ENCODE assay signal across 8 cellular contexts in the genomic region with DNA sequence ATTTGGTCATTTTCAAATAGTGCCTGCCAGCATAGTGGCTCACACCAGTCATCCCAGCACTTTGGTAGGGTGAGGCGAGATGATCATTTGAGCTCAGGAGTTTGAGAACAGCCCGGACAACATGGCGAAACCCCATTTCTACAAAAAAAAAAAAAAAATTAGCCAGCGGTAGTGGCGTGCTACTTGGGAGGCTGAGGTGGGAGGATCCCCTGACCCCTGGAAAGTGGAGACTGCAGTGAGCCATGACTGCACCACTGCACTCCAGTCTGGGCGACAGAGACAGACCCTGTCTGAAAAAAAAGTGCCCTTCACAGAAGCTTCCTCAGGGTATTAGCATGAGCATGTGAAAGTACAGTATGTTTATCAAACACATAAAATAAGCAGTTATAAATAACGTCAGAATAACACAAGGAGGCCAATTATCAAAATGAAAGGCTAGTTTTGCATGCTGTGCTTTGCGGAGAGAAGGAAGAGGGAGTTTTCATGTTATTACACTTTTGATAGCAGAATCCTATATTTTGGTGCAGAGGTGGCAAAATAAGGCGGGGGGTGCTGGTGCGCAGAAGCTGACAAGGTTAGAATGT. TPM values are rescaled to one million over a fixed set of nuclear protein-coding genes. Genes with fewer than 3 reads are reported as not detected.
DNase-seq lines count a peak whose midpoint lies in the region; ATAC-seq, FAIRE-seq and TF ChIP-seq lines count a peak whose summit lies in the region.

No MANE protein-coding gene starts in this region.

- in situ Hi-C loops in astrocyte of the spinal cord (cut with HindIII; ENCODE audit: low sequenced_read_pairs), result no loop called here

- H3K27ac ChIP-seq in lower lobe of right lung, result peak overlapping the region; percentile 85
- peak overlapping the region; percentile 51 to 71 for H3K27ac ChIP-seq in aorta (ENCODE audit: low read depth in 1 of 2, low read length in 2 of 2)

- H3K27ac Mint-ChIP-seq in stimulated activated naive CD8-positive, alpha-beta T cell treated with anti-CD3 and anti-CD28 coated beads, Interleukin-15, Interleukin-2, amounts not matched to agents 100 ng/mL and 50 ng/mL, for 24 hours, result peak overlapping the region; percentile 98

- FAIRE-seq in GM19239 (lab: Jason Lieb, UNC), result no peak

- no peak for TF ChIP-seq CTCF in astrocyte of the spinal cord (IDR thresholded peaks at IDR 0.05; ENCODE audit: low read depth, low read length)
- no peak for TF ChIP-seq CTCF in lower lobe of right lung (IDR thresholded peaks at IDR 0.05)

- intact Hi-C loops in lower lobe of right lung (cut with DNase I), result no loop called here
- intact Hi-C loops in aorta (cut with DNase I), result loop anchor here (1.0 to 10.0 kb wide), 4 partner anchors 38 to 136 kb away; partner anchors contain the start of gene VAMP4 (in 1 of the 2)

- H3K4me1 ChIP-seq in lower lobe of right lung (peaks cover 42% of the 10 kb centered on the region), aorta (ENCODE audit: control insufficient read depth in 1 of 2, insufficient read depth in 2 of 2, low read length in 2 of 2) (peaks cover 0 to 4% of the 10 kb centered on the region in 2 donors)

- H3K27me3 Mint-ChIP-seq in stimulated activated naive CD8-positive, alpha-beta T cell treated with anti-CD3 and anti-CD28 coated beads, Interleukin-15, Interleukin-2, amounts not matched to agents 100 ng/mL and 50 ng/mL, for 24 hours, result no peaks in the 10 kb centered on the region

- H3K36me3 Mint-ChIP-seq in stimulated activated naive CD8-positive, alpha-beta T cell treated with anti-CD3 and anti-CD28 coated beads, Interleukin-15, Interleukin-2, amounts not matched to agents 100 ng/mL and 50 ng/mL, for 24 hours (ENCODE audit: low read depth), result peaks cover 29% of the 10 kb centered on the region

- no peak for ATAC-seq in stimulated activated naive CD8-positive, alpha-beta T cell treated with anti-CD3 and anti-CD28 coated beads, Interleukin-15, Interleukin-2, amounts not matched to agents 100 U/mL and 50 U/mL, for 24 hours
- ATAC-seq in lower lobe of right lung (peak in 1 of 2 donors; percentile 0), aorta (ENCODE audit: low FRiP score) (peak; percentile 27), GM18873 (IDR thresholded peaks at IDR 0.05; ENCODE audit: low FRiP score, unreplicated experiment) (no peak)

- peaks cover 14% of the 10 kb centered on the region for H3K36me3 ChIP-seq in lower lobe of right lung
- H3K36me3 ChIP-seq in aorta (ENCODE audit: control insufficient read depth in 1 of 2, insufficient read depth in 2 of 2, low read length in 1 of 2), result peaks cover 0 to 2% of the 10 kb centered on the region in 2 donors

- WGBS in aorta, 2 donors, result 45 to 47% methylated on average over 10 of the region's 10 CpGs

- peaks cover 54% of the 10 kb centered on the region for H3K4me1 Mint-ChIP-seq in stimulated activated naive CD8-positive, alpha-beta T cell treated with anti-CD3 and anti-CD28 coated beads, Interleukin-15, Interleukin-2, amounts not matched to agents 100 ng/mL and 50 ng/mL, for 24 hours (ENCODE audit: low read depth)

- peak overlapping the region; percentile 98 for H3K4me3 Mint-ChIP-seq in stimulated activated naive CD8-positive, alpha-beta T cell treated with anti-CD3 and anti-CD28 coated beads, Interleukin-15, Interleukin-2, amounts not matched to agents 100 ng/mL and 50 ng/mL, for 24 hours

- peak overlapping the region; percentile 50 for H3K4me3 ChIP-seq in astrocyte of the spinal cord (ENCODE audit: low read depth, low read length)
- peak overlapping the region; percentile 64 for H3K4me3 ChIP-seq in lower lobe of right lung
- peak overlapping the region; percentile 36 to 40 for H3K4me3 ChIP-seq in aorta (ENCODE audit: low read length in 2 of 2)

- no peaks in the 10 kb centered on the region for H3K9me3 Mint-ChIP-seq in stimulated activated naive CD8-positive, alpha-beta T cell treated with anti-CD3 and anti-CD28 coated beads, Interleukin-15, Interleukin-2, amounts not matched to agents 100 ng/mL and 50 ng/mL, for 24 hours

- H3K27me3 ChIP-seq in lower lobe of right lung (ENCODE audit: low read depth) (no peaks in the 10 kb centered on the region), aorta (ENCODE audit: control insufficient read depth in 1 of 2, insufficient read depth in 2 of 2, low read length in 1 of 2) (no peaks in the 10 kb centered on the region)

- no peak for DNase-seq in stimulated activated naive CD8-positive, alpha-beta T cell treated with anti-CD3 and anti-CD28 coated beads, Interleukin-15, Interleukin-2, amounts not matched to agents 100 U/mL and 50 U/mL, for 24 hours
- DNase-seq in astrocyte of the spinal cord (ENCODE audit: low read depth, low spot score), result no peak
- DNase-seq in lower lobe of right lung, result no peak
- no peak for DNase-seq in aorta
- no peak for DNase-seq in activated CD4-positive, alpha-beta T cell treated with anti-CD3 and anti-CD28 coated beads for 1 hour
- DNase-seq in GM19239 (ENCODE audit: insufficient read length, low spot score), result no peak

- H3K9me3 ChIP-seq in lower lobe of right lung (no peaks in the 10 kb centered on the region), aorta (ENCODE audit: control insufficient read depth, low read length) (no peaks in the 10 kb centered on the region)

RNA-seq across cellular contexts. Expression of gene METTL13, which starts 0.8 kb away (rescaled TPM):
- total RNA-seq in lower lobe of right lung (25.1 TPM), aorta (10 to 100 TPM; 15.3 to 17.9 TPM)
- polyA plus RNA-seq in aorta, result 10 to 100 TPM in 1 of 2 donors, 1 to 10 TPM in 1; 7.8 to 10.7 TPM

RNA-seq across cellular contexts. Expression of gene VAMP4, which starts 38.8 kb away (rescaled TPM):
- 18.8 TPM for total RNA-seq in lower lobe of right lung
- 10 to 100 TPM; 22.4 to 28.7 TPM for total RNA-seq in aorta
- polyA plus RNA-seq in aorta, result 10 to 100 TPM; 24.9 to 26.2 TPM
